In genomic region chr3:188473045-188473444, GRCh38 we compare ENCODE assay signal across 20 cellular contexts.
"Had no signal": no experiment of that assay in that cellular context is flagged by ENCODE, and none has a peak within 500 bp of the region (broad histone marks: within the 10 kb centered on the region; RNA-seq: fewer than 3 reads in every experiment).

No MANE protein-coding gene starts in this region.

- H3K27me3 Mint-ChIP-seq: activated naive CD8-positive, alpha-beta T cell; activated T-cell treated with anti-CD3 and anti-CD28 coated beads, Interleukin-2, amount 50 U/mL, for 24 hours; activated T-helper 17 cell treated with anti-CD3 and anti-CD28 coated beads, Interleukin-2, amount 50 U/mL, for 72 hours; memory B cell; stimulated activated naive CD8-positive, alpha-beta T cell treated with anti-CD3 and anti-CD28 coated beads, Interleukin-15, amount 100 ng/mL, for 72 hours had no signal

- FAIRE-seq: TTC549 had no signal

- H3K27ac Mint-ChIP-seq: activated naive CD8-positive, alpha-beta T cell; activated T-cell treated with anti-CD3 and anti-CD28 coated beads, Interleukin-2, amount 50 U/mL, for 24 hours; activated T-helper 17 cell treated with anti-CD3 and anti-CD28 coated beads, Interleukin-2, amount 50 U/mL, for 72 hours; endodermal cell; nephron progenitor cell; stimulated activated naive CD8-positive, alpha-beta T cell treated with anti-CD3 and anti-CD28 coated beads, Interleukin-15, amount 100 ng/mL, for 72 hours had no signal

- H3K4me3 ChIP-seq: suprapubic skin, uterus had no signal

- H3K9me3 ChIP-seq: suprapubic skin, uterus had no signal

- H3K4me1 Mint-ChIP-seq: stimulated activated naive CD8-positive, alpha-beta T cell treated with anti-CD3 and anti-CD28 coated beads, Interleukin-15, amount 100 ng/mL, for 72 hours had no signal

- H3K27me3 ChIP-seq: suprapubic skin, uterus had no signal

- H3K9me3 Mint-ChIP-seq: activated T-helper 17 cell treated with anti-CD3 and anti-CD28 coated beads, Interleukin-2, amount 50 U/mL, for 72 hours; endodermal cell had no signal

- H3K36me3 ChIP-seq: suprapubic skin, uterus, WERI-Rb-1 had no signal

- H3K27ac ChIP-seq: WERI-Rb-1 had no signal

- ATAC-seq: activated T-helper 17 cell treated with anti-CD3 and anti-CD28 coated beads, Interleukin-2, amount 50 U/mL, for 72 hours; SK-N-SH treated with all-trans-retinoic acid at 6 μM for 48 hours; stimulated activated naive CD8-positive, alpha-beta T cell treated with anti-CD3 and anti-CD28 coated beads, Interleukin-15, amount 100 ng/mL, for 72 hours had no signal

- DNase-seq: activated CD8-positive, alpha-beta memory T cell treated with anti-CD3 and anti-CD28 coated beads for 24 hours; activated CD8-positive, alpha-beta memory T cell treated with anti-CD3 and anti-CD28 coated beads, Interleukin-2, amount 50 U/mL, for 4 hours; activated T-cell treated with anti-CD3 and anti-CD28 coated beads, Interleukin-2, amount 50 U/mL, for 24 hours; cortex of kidney; endodermal cell; nephron progenitor cell; posterior cingulate gyrus; retina; stimulated activated CD4-positive, alpha-beta T cell treated with anti-CD3 and anti-CD28 coated beads, Interleukin-12 subunit alpha, Interleukin-12 subunit beta, amount 100 ng/mL, for 4 hours; stimulated activated CD4-positive, alpha-beta T cell treated with anti-CD3 and anti-CD28 coated beads, Interleukin-4, amount 100 ng/mL, for 4 hours; stimulated activated naive CD8-positive, alpha-beta T cell treated with anti-CD3 and anti-CD28 coated beads, Interleukin-15, amount 100 ng/mL, for 72 hours; trophoblast cell; uterus; WERI-Rb-1 had no signal

- H3K4me3 Mint-ChIP-seq: activated naive CD8-positive, alpha-beta T cell; activated T-cell treated with anti-CD3 and anti-CD28 coated beads, Interleukin-2, amount 50 U/mL, for 24 hours; activated T-helper 17 cell treated with anti-CD3 and anti-CD28 coated beads, Interleukin-2, amount 50 U/mL, for 72 hours; endodermal cell; memory B cell; nephron progenitor cell; stimulated activated naive CD8-positive, alpha-beta T cell treated with anti-CD3 and anti-CD28 coated beads, Interleukin-15, amount 100 ng/mL, for 72 hours had no signal
